Comparison of ENCODE assay signal across 11 cellular contexts in the genomic region with DNA sequence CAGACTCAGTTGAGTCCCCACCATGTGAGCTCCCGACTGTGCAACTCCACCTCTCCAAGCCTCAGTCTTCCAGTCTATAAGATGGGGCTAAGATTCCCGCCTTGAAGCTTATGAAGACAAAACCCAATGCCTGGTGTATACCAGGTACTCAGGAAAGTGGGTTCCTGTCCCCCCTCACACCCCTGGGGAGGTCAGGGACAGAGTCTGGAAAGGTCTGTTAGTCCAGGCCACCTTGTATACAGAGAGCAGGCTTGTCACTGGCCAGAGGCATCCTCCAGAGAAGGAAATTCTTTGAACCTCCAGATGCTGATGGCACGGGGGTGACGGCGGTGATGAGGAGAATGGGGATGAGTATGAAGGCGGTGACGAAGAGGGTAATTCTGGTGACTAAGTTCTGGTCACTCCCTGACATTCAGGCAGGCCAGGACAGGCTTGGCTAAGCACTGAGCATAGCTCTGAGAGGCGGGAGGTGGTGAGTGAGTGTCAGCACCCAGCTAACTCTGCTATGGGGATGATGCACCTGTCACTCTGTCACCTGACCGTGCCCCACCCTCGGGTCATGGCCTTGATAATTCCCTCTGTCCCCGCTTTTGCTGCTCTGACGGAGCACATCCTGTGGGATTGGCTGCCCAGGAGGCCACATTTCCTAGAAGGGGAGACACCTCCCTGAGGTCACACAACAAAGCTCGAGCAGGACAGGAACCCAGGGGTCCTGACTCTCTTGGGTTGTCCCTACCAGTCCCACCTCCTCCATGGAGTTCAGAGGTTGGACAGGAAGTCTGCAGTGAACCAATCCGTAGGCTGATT. TPM values are rescaled to one million over a fixed set of nuclear protein-coding genes. Genes with fewer than 3 reads are reported as not detected.
DNase-seq lines count a peak whose midpoint lies in the region; ATAC-seq, FAIRE-seq and TF ChIP-seq lines count a peak whose summit lies in the region.
"Had no signal": no experiment of that assay in that cellular context is flagged by ENCODE, and none has a peak within 500 bp of the region (broad histone marks: within the 10 kb centered on the region; RNA-seq: fewer than 3 reads in every experiment).

No MANE protein-coding gene starts in this region.

- no peak for DNase-seq in activated CD4-positive, alpha-beta T cell treated with anti-CD3 and anti-CD28 coated beads, Interleukin-2, amount 10 ng/mL, durations not matched to agents 7 days and 5 days
- DNase-seq in activated CD4-positive, alpha-beta T cell treated with anti-CD3 and anti-CD28 coated beads, Interleukin-2, amount 50 U/mL, for 1 hour: no peak
- DNase-seq in RCC 7860 (ENCODE audit: low spot score) (peak; percentile 74), glomerular visceral epithelial cell (ENCODE audit: extremely low spot score) (peak; percentile 72), GM19239 (ENCODE audit: insufficient read length, low spot score) (no peak), GM13976 (ENCODE audit: low spot score) (no peak)
- peak; percentile 4 to 49 for DNase-seq in stimulated activated effector memory CD8-positive, alpha-beta T cell treated with anti-CD3 and anti-CD28 coated beads, Interleukin-12 subunit alpha, Interleukin-12 subunit beta, amount 100 ng/mL, for 72 hours (ENCODE audit: low spot score in 2 of 2)
- DNase-seq: activated CD4-positive, alpha-beta T cell treated with anti-CD3 and anti-CD28 coated beads, Interleukin-2, amount 50 U/mL, for 4 hours had no signal

- no peaks in the 10 kb centered on the region for H3K4me1 Mint-ChIP-seq in activated CD4-positive, alpha-beta T cell treated with anti-CD3 and anti-CD28 coated beads, Interleukin-2, amount 10 ng/mL, durations not matched to agents 7 days and 5 days
- peaks cover 14% of the 10 kb centered on the region for H3K4me1 Mint-ChIP-seq in stimulated activated effector memory CD8-positive, alpha-beta T cell treated with anti-CD3 and anti-CD28 coated beads, Interleukin-12 subunit alpha, Interleukin-12 subunit beta, amount 100 ng/mL, for 72 hours

- POLR2A ChIA-PET in activated CD4-positive, alpha-beta T cell treated with anti-CD3 and anti-CD28 coated beads, Interleukin-2, amount 10 ng/mL, durations not matched to agents 7 days and 5 days (lab: Charles Lee): no interaction called here

- H3K9me3 Mint-ChIP-seq in activated CD4-positive, alpha-beta T cell treated with anti-CD3 and anti-CD28 coated beads, Interleukin-2, amount 10 ng/mL, durations not matched to agents 7 days and 5 days: no peaks in the 10 kb centered on the region
- no peaks in the 10 kb centered on the region for H3K9me3 Mint-ChIP-seq in stimulated activated effector memory CD8-positive, alpha-beta T cell treated with anti-CD3 and anti-CD28 coated beads, Interleukin-12 subunit alpha, Interleukin-12 subunit beta, amount 100 ng/mL, for 72 hours
- H3K9me3 Mint-ChIP-seq: brain had no signal

- in situ Hi-C loops in GM13976 (cut with MboI; ENCODE audit: low sequenced_read_pairs, unreplicated experiment): no loop called here

- FAIRE-seq in RCC 7860 (lab: Jason Lieb, UNC) (peak; percentile 35), GM19239 (lab: Jason Lieb, UNC) (no peak)
- FAIRE-seq: frontal cortex had no signal

- peak; percentile 89 for ATAC-seq in stimulated activated effector memory CD8-positive, alpha-beta T cell treated with anti-CD3 and anti-CD28 coated beads, Interleukin-12 subunit alpha, Interleukin-12 subunit beta, amount 100 ng/mL, for 72 hours
- ATAC-seq in HG02610 (IDR thresholded peaks at IDR 0.05; ENCODE audit: unreplicated experiment): no peak

- H3K27ac Mint-ChIP-seq in activated CD4-positive, alpha-beta T cell treated with anti-CD3 and anti-CD28 coated beads, Interleukin-2, amount 10 ng/mL, durations not matched to agents 7 days and 5 days: peak overlapping the region; percentile 75
- H3K27ac Mint-ChIP-seq in stimulated activated effector memory CD8-positive, alpha-beta T cell treated with anti-CD3 and anti-CD28 coated beads, Interleukin-12 subunit alpha, Interleukin-12 subunit beta, amount 100 ng/mL, for 72 hours: peak overlapping the region; percentile 44

- no peaks in the 10 kb centered on the region for H3K36me3 Mint-ChIP-seq in activated CD4-positive, alpha-beta T cell treated with anti-CD3 and anti-CD28 coated beads, Interleukin-2, amount 10 ng/mL, durations not matched to agents 7 days and 5 days (ENCODE audit: low read depth)
- H3K36me3 Mint-ChIP-seq in stimulated activated effector memory CD8-positive, alpha-beta T cell treated with anti-CD3 and anti-CD28 coated beads, Interleukin-12 subunit alpha, Interleukin-12 subunit beta, amount 100 ng/mL, for 72 hours: no peaks in the 10 kb centered on the region

- no peak for TF ChIP-seq CTCF in GM13976 (IDR thresholded peaks at IDR 0.05; ENCODE audit: borderline replicate concordance, control extremely low read depth, extremely low read depth, insufficient read depth, missing control alignments)

- H3K27me3 Mint-ChIP-seq in activated CD4-positive, alpha-beta T cell treated with anti-CD3 and anti-CD28 coated beads, Interleukin-2, amount 10 ng/mL, durations not matched to agents 7 days and 5 days: no peaks in the 10 kb centered on the region
- H3K27me3 Mint-ChIP-seq: brain had no signal

- no peak overlapping the region for H3K4me3 Mint-ChIP-seq in activated CD4-positive, alpha-beta T cell treated with anti-CD3 and anti-CD28 coated beads, Interleukin-2, amount 10 ng/mL, durations not matched to agents 7 days and 5 days
- no peak overlapping the region for H3K4me3 Mint-ChIP-seq in stimulated activated effector memory CD8-positive, alpha-beta T cell treated with anti-CD3 and anti-CD28 coated beads, Interleukin-12 subunit alpha, Interleukin-12 subunit beta, amount 100 ng/mL, for 72 hours
- H3K4me3 Mint-ChIP-seq: brain had no signal

- CTCF ChIA-PET in activated CD4-positive, alpha-beta T cell treated with anti-CD3 and anti-CD28 coated beads, Interleukin-2, amount 10 ng/mL, durations not matched to agents 7 days and 5 days (lab: Charles Lee): interaction anchor here (0.6 to 2.1 kb wide), 3 partner anchors 9 to 296 kb away, joined by 3 to 5 read pairs (median 4); no protein-coding TSS in a partner anchor

RNA-seq across cellular contexts. Expression of gene CSNK1E, which starts 30.9 kb away (rescaled TPM):
- 10 to 100 TPM; 74.3 to 81.3 TPM for total RNA-seq in activated CD4-positive, alpha-beta T cell treated with anti-CD3 and anti-CD28 coated beads, Interleukin-2, amount 10 ng/mL, durations not matched to agents 7 days and 5 days

Comparison
In these comparisons a context has a peak if more than half of its experiments do, and no peak if none do; other contexts are left out.
1. DNase-seq: peak in RCC 7860 (single experiment), glomerular visceral epithelial cell (single experiment) and stimulated activated effector memory CD8-positive, alpha-beta T cell treated with anti-CD3 and anti-CD28 coated beads, Interleukin-12 subunit alpha, Interleukin-12 subunit beta, amount 100 ng/mL, for 72 hours (2 of 2); none in activated CD4-positive, alpha-beta T cell treated with anti-CD3 and anti-CD28 coated beads, Interleukin-2, amount 10 ng/mL, durations not matched to agents 7 days and 5 days (single experiment), activated CD4-positive, alpha-beta T cell treated with anti-CD3 and anti-CD28 coated beads, Interleukin-2, amount 50 U/mL, for 1 hour (single experiment), GM19239 (single experiment) and GM13976 (single experiment).